15 cellular contexts compared by ENCODE assay signal in the genomic region with DNA sequence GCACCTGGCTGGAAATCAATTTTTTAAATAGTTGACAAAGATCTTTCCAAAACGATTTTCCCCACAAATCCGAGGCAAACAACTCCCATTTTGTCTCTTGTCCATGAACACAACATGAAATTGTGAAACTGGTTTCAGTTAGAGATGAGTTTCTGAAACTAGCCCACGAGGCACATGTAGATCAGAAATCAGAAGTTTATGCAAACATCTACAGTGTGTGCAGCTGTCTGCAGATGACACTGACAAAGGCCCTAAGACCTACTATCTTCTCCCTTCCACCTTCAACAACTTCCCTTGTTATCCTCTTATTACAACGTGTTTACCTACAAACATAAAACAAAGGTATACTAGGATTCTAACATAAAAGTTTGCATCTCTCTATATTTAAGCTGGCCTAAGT.
A peak's percentile ranks its signal among the peaks of the same experiment; 100 is the strongest.
DNase-seq lines count a peak whose midpoint lies in the region; ATAC-seq and TF ChIP-seq lines count a peak whose summit lies in the region.
"Had no signal": no experiment of that assay in that cellular context is flagged by ENCODE, and none has a peak within 500 bp of the region (broad histone marks: within the 10 kb centered on the region; RNA-seq: fewer than 3 reads in every experiment).

No MANE protein-coding gene starts in this region.

- ATAC-seq in GM18517 (IDR thresholded peaks at IDR 0.05; ENCODE audit: unreplicated experiment) (peak; percentile 90), GM19463 (IDR thresholded peaks at IDR 0.05; ENCODE audit: unreplicated experiment) (peak; percentile 74), HG02763 (IDR thresholded peaks at IDR 0.05; ENCODE audit: unreplicated experiment) (peak; percentile 82), HG03520 (IDR thresholded peaks at IDR 0.05; ENCODE audit: unreplicated experiment) (peak; percentile 76), heart right ventricle (no peak)
- ATAC-seq: activated naive CD8-positive, alpha-beta T cell treated with anti-CD3 and anti-CD28 coated beads, Interleukin-2, amount 50 U/mL, for 24 hours; right cardiac atrium had no signal

- H3K27me3 ChIP-seq in heart right ventricle, result peaks cover 0 to 8% (median 0%) of the 10 kb centered on the region in 7 donors
- H3K27me3 ChIP-seq: cardiac muscle cell had no signal

- no peaks in the 10 kb centered on the region for H3K36me3 ChIP-seq in heart right ventricle
- H3K36me3 ChIP-seq: cardiac muscle cell had no signal

- H3K27ac ChIP-seq in heart right ventricle, result no peak overlapping the region
- H3K27ac ChIP-seq: cardiac muscle cell had no signal

- peaks cover 0 to 2% (median 0%) of the 10 kb centered on the region in 11 donors for H3K9me3 ChIP-seq in heart right ventricle

- intact Hi-C loops in heart right ventricle (cut with DNase I), result no loop called here

- no peak overlapping the region for H3K4me3 ChIP-seq in heart right ventricle
- H3K4me3 ChIP-seq: cardiac muscle cell had no signal

- WGBS in heart right ventricle, 2 donors, result 63 to 80% methylated on average over 4 of the region's 4 CpGs

- no peak for TF ChIP-seq CTCF in heart right ventricle (IDR thresholded peaks at IDR 0.05)

- DNase-seq in NCI-H1694 treated with DMSO at 0.1 percent for 48 hours (lab: John Stamatoyannopoulos, UW) (no peak), heart right ventricle (no peak), NCI-H2081 treated with DMSO at 0.1 percent for 48 hours (lab: John Stamatoyannopoulos, UW) (no peak)
- DNase-seq in activated naive CD4-positive, alpha-beta T cell treated with Interleukin-2 at 50 U/mL for 16 hours, result no peak
- DNase-seq: activated CD4-positive, alpha-beta memory T cell treated with anti-CD3 and anti-CD28 coated beads for 36 hours; activated naive CD8-positive, alpha-beta T cell treated with anti-CD3 and anti-CD28 coated beads, Interleukin-2, amount 50 U/mL, for 24 hours; activated T-cell treated with anti-CD3 and anti-CD28 coated beads, Interleukin-2, amount 50 U/mL, for 48 hours; GOT3; right cardiac atrium; substantia nigra had no signal

- no peaks in the 10 kb centered on the region for H3K4me1 ChIP-seq in heart right ventricle

Comparison
In these comparisons a context has a peak if more than half of its experiments do, and no peak if none do; other contexts are left out.
1. ATAC-seq: peak in GM18517 (single experiment), GM19463 (single experiment), HG02763 (single experiment) and HG03520 (single experiment); none in heart right ventricle (0 of 8).